Comparison of ENCODE assay signal across 8 cellular contexts in genomic region chr15:48877630-48878595, GRCh38. TPM values are rescaled to one million over a fixed set of nuclear protein-coding genes. Genes with fewer than 3 reads are reported as not detected.
A peak's percentile ranks its signal among the peaks of the same experiment; 100 is the strongest.
DNase-seq lines count a peak whose midpoint lies in the region; ATAC-seq and TF ChIP-seq lines count a peak whose summit lies in the region.

A gene with protein sequence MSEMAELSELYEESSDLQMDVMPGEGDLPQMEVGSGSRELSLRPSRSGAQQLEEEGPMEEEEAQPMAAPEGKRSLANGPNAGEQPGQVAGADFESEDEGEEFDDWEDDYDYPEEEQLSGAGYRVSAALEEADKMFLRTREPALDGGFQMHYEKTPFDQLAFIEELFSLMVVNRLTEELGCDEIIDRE (plus strand): TSS chr15:48878134. CDS start chr15:48878177, 43 bp downstream.

- WGBS in liver: under 1% methylated on average over 58 of the region's 58 CpGs

- no peaks in the 10 kb centered on the region for H3K36me3 ChIP-seq in liver (ENCODE audit: control insufficient read depth in 4 of 4, insufficient read depth in 3 of 4, low read depth in 1 of 4, low read length in 3 of 4)

- ATAC-seq in GM19395 (IDR thresholded peaks at IDR 0.05; ENCODE audit: unreplicated experiment) (peak; percentile 97), HG03565 (IDR thresholded peaks at IDR 0.05; ENCODE audit: unreplicated experiment) (peak; percentile 94)

- H3K4me1 ChIP-seq in liver (ENCODE audit: control insufficient read depth in 4 of 4, insufficient read depth in 4 of 4, low read length in 3 of 4): peaks cover 0 to 20% (median 2%) of the 10 kb centered on the region in 4 donors

- DNase-seq in NCI-H774 (lab: John Stamatoyannopoulos, UW) (peak; percentile 92), dorsolateral prefrontal cortex (peak; percentile 87 to 97 (median 88))
- DNase-seq in activated CD4-positive, alpha-beta T cell treated with anti-CD3 and anti-CD28 coated beads, Interleukin-2, amount 50 U/mL, for 48 hours: peak; percentile 91 to 93
- peak; percentile 87 to 90 for DNase-seq in stimulated activated CD4-positive, alpha-beta T cell treated with anti-CD3 and anti-CD28 coated beads, Interleukin-4, amount 100 ng/mL, for 4 hours

- no peaks in the 10 kb centered on the region for H3K27me3 ChIP-seq in dorsolateral prefrontal cortex
- no peaks in the 10 kb centered on the region for H3K27me3 ChIP-seq in liver (ENCODE audit: control insufficient read depth in 4 of 4, insufficient read depth in 4 of 4, low read length in 3 of 4)

- H3K27ac ChIP-seq in C4-2B (peak within 1 kb of the TSS; percentile 90), dorsolateral prefrontal cortex (peak within 1 kb of the TSS; percentile 84 to 98 (median 96)), liver (ENCODE audit: low read depth in 1 of 2, low read length in 2 of 2) (peak within 1 kb of the TSS; percentile 77 to 91)

- intact Hi-C loops in dorsolateral prefrontal cortex (cut with DNase I): loop anchor here (2.0 to 10.0 kb wide), 6 partner anchors 84 to 279 kb away; partner anchors contain the start of genes SECISBP2L (in 2 of the 2), SHC4 (in 2 of the 2) and COPS2 (in 1 of the 2)

- H3K4me3 ChIP-seq in dorsolateral prefrontal cortex (peak within 1 kb of the TSS; percentile 63 to 99 (median 87)), liver (ENCODE audit: low read depth in 1 of 3, low read length in 3 of 3) (peak within 1 kb of the TSS; percentile 74 to 99 (median 75))

- no peaks in the 10 kb centered on the region for H3K9me3 ChIP-seq in liver (ENCODE audit: control insufficient read depth in 4 of 4, low read length in 3 of 4)

- TF ChIP-seq CTCF in C4-2B (conservative IDR thresholded peaks at IDR 0.05) (no peak), dorsolateral prefrontal cortex (IDR thresholded peaks at IDR 0.05 in 54 of 56, conservative IDR thresholded peaks at IDR 0.05 in 2 of 56; ENCODE audit: low read depth in 1 of 56, partially characterized antibody in 56 of 56) (peak in 49 of 56 donors; percentile 1 to 66 (median 32)), liver (IDR thresholded peaks at IDR 0.05; ENCODE audit: low read depth, low read length, missing input control) (no peak)

- H3K9ac ChIP-seq in liver (ENCODE audit: low read depth in 1 of 2, low read length in 2 of 2): peak within 1 kb of the TSS; percentile 61 to 83

- TF ChIP-seq RAD21 in liver (IDR thresholded peaks at IDR 0.05): peak in 1 of 2 donors; percentile 12

TF ChIP-seq in liver, 16 proteins besides CTCF, POLR2A, EP300 and RAD21:
- TF ChIP-seq JUND (IDR thresholded peaks at IDR 0.05) (no peak), SP1 (IDR thresholded peaks at IDR 0.05) (peak; percentile 34), GABPA (IDR thresholded peaks at IDR 0.05 in 1 of 2, conservative IDR thresholded peaks at IDR 0.05 in 1 of 2) (peak in 1 of 2 donors; percentile 10), ATF3 (IDR thresholded peaks at IDR 0.05) (no peak), TAF1 (conservative IDR thresholded peaks at IDR 0.05) (no peak), EGR1 (IDR thresholded peaks at IDR 0.05; ENCODE audit: low read depth in 2 of 2) (peak in 1 of 2 donors; percentile 11), ZBTB33 (IDR thresholded peaks at IDR 0.05) (peak; percentile 58), FOXA2 (IDR thresholded peaks at IDR 0.05) (no peak), NR2F2 (IDR thresholded peaks at IDR 0.05) (no peak), YY1 (IDR thresholded peaks at IDR 0.05) (peak; percentile 98), REST (IDR thresholded peaks at IDR 0.05) (peak; percentile 31), FOXA1 (IDR thresholded peaks at IDR 0.05) (no peak), HNF4A (conservative IDR thresholded peaks at IDR 0.05) (peak in 1 of 2 donors; percentile 21)
- TF ChIP-seq, protein P1, sequence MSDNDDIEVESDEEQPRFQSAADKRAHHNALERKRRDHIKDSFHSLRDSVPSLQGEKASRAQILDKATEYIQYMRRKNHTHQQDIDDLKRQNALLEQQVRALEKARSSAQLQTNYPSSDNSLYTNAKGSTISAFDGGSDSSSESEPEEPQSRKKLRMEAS (IDR thresholded peaks at IDR 0.05): no peak

RNA-seq across cellular contexts. Expression of the gene that starts here (rescaled TPM):
- total RNA-seq in dorsolateral prefrontal cortex (100 to 1,000 TPM; 107 to 240 (median 184) TPM), liver (10 to 100 TPM; 58.7 to 63.4 TPM)
- 10 to 100 TPM; 45.7 to 70.6 TPM for polyA plus RNA-seq in liver

Comparison
In these comparisons a context has a peak if more than half of its experiments do, and no peak if none do; other contexts are left out.
1. Peak in every context shown above with its lines: DNase-seq, ATAC-seq, H3K4me3 ChIP-seq and H3K27ac ChIP-seq.
2. CTCF ChIP-seq: peak in dorsolateral prefrontal cortex (49 of 56); none in C4-2B (single experiment) and liver (single experiment).